In the genomic region with DNA sequence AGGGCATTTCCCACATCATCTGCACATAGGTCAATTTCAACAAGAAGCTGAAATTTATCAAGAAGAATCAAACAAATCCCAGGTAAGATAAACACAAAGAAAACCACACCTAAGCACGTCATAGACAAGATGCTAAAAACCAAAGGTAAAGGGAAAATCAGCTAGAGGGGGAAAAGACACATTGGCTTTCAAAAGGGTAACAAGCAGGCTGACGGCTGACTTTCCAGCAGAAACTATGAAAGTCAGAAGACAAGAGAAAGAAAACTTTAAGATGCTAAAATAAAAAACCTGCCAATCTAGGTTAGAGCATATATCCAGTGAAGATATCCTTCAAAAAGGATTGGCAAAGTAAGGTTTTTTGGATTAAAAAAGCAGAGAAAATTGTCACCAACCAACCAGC, we compare ENCODE assay signal across 15 cellular contexts. TPM values are rescaled to one million over a fixed set of nuclear protein-coding genes. Genes with fewer than 3 reads are reported as not detected.
DNase-seq lines count a peak whose midpoint lies in the region; ATAC-seq and TF ChIP-seq lines count a peak whose summit lies in the region.
"Had no signal": no experiment of that assay in that cellular context is flagged by ENCODE, and none has a peak within 500 bp of the region (broad histone marks: within the 10 kb centered on the region; RNA-seq: fewer than 3 reads in every experiment).

No MANE protein-coding gene starts in this region.

- no peak overlapping the region for H3K9ac ChIP-seq in adipocyte (ENCODE audit: low read length)
- H3K9ac ChIP-seq: BLaER1 treated with 17β-estradiol and CSF1 and Interleukin-3, amounts not matched to agents 10 nM and 100 nM had no signal

- no peak for ATAC-seq in effector memory CD8-positive, alpha-beta T cell (replicated peaks)
- ATAC-seq: PC-3 had no signal

- H3K27ac ChIP-seq in HEK293 (ENCODE audit: extremely low read depth, low read depth, low read length) (no peak overlapping the region), esophagus squamous epithelium (no peak overlapping the region)
- H3K27ac ChIP-seq: 22Rv1; BLaER1 treated with 17β-estradiol and CSF1 and Interleukin-3, amounts not matched to agents 10 nM and 100 nM had no signal

- CTCF ChIA-PET in HEK293 (lab: Yijun Ruan, JAX), result interaction anchor here (0.6 to 0.7 kb wide), 2 partner anchors 13 to 99 kb away, joined by 3 read pairs; no protein-coding TSS in a partner anchor

- no peak for TF ChIP-seq POLR2A in esophagus squamous epithelium (IDR thresholded peaks at IDR 0.05)

- H3K27me3 Mint-ChIP-seq in effector memory CD8-positive, alpha-beta T cell, result no peaks in the 10 kb centered on the region
- no peaks in the 10 kb centered on the region for H3K27me3 Mint-ChIP-seq in endothelial cell (ENCODE audit: unreplicated experiment)

- no peak overlapping the region for H3K27ac Mint-ChIP-seq in effector memory CD8-positive, alpha-beta T cell
- no peak overlapping the region for H3K27ac Mint-ChIP-seq in endothelial cell (ENCODE audit: unreplicated experiment)

- H3K27me3 ChIP-seq in adipocyte (replicated peaks; ENCODE audit: control insufficient read depth, insufficient read depth, low read length) (no peaks in the 10 kb centered on the region), esophagus squamous epithelium (no peaks in the 10 kb centered on the region)
- H3K27me3 ChIP-seq: BLaER1 treated with 17β-estradiol and CSF1 and Interleukin-3, amounts not matched to agents 10 nM and 100 nM had no signal

- H3K4me3 Mint-ChIP-seq in effector memory CD8-positive, alpha-beta T cell, result no peak overlapping the region
- H3K4me3 Mint-ChIP-seq in endothelial cell (ENCODE audit: unreplicated experiment), result no peak overlapping the region

- WGBS in esophagus squamous epithelium, 2 donors, result 86 to 87% methylated on average over 2 of the region's 2 CpGs

- H3K9me3 ChIP-seq in HEK293 (ENCODE audit: control insufficient read depth, insufficient read depth, low read depth, low read length) (no peaks in the 10 kb centered on the region), adipocyte (ENCODE audit: control insufficient read depth, low read length) (peaks cover 9% of the 10 kb centered on the region), esophagus squamous epithelium (peaks cover 0 to 17% (median 0%) of the 10 kb centered on the region in 3 donors)

- TF ChIP-seq CTCF in HEK293 (tag by site-specific recombination; IDR thresholded peaks at IDR 0.05), result no peak
- TF ChIP-seq CTCF in fibroblast of the aortic adventitia (IDR thresholded peaks at IDR 0.05; ENCODE audit: insufficient read depth, low read length), result no peak
- TF ChIP-seq CTCF in esophagus squamous epithelium (IDR thresholded peaks at IDR 0.05), result no peak
- TF ChIP-seq CTCF in endothelial cell (IDR thresholded peaks at IDR 0.05; ENCODE audit: unreplicated experiment), result no peak

- peak; percentile 23 for DNase-seq in DMS 273 (lab: John Stamatoyannopoulos, UW; ENCODE audit: unreplicated experiment)
- DNase-seq in DMS 273 treated with DMSO at 0.1 percent for 48 hours (lab: John Stamatoyannopoulos, UW), result no peak
- DNase-seq in adipocyte (ENCODE audit: low read depth), result no peak
- peak; percentile 24 for DNase-seq in fibroblast of the aortic adventitia (ENCODE audit: low read depth)
- DNase-seq in esophagus squamous epithelium (lab: John Stamatoyannopoulos, UW), result no peak
- DNase-seq in effector memory CD8-positive, alpha-beta T cell, result no peak
- DNase-seq in endothelial cell (ENCODE audit: low spot score), result no peak
- DNase-seq: HCEC 1CT, NCI-H1930, NCI-H2227 treated with DMSO at 0.1 percent for 48 hours, NCI-H526, PC-3 had no signal

- POLR2A ChIA-PET in HEK293 (lab: Yijun Ruan, JAX), result no interaction called here

- H3K4me1 Mint-ChIP-seq in effector memory CD8-positive, alpha-beta T cell (ENCODE audit: low read depth in 2 of 2), result peaks cover 4% of the 10 kb centered on the region in 2 donors
- H3K4me1 Mint-ChIP-seq in endothelial cell (ENCODE audit: unreplicated experiment), result no peaks in the 10 kb centered on the region

- H3K4me3 ChIP-seq in HEK293 (ENCODE audit: low read depth, low read length) (no peak overlapping the region), adipocyte (ENCODE audit: low read length) (peak overlapping the region; percentile 29), fibroblast of the aortic adventitia (ENCODE audit: low read depth, low read length) (no peak overlapping the region), esophagus squamous epithelium (no peak overlapping the region)
- H3K4me3 ChIP-seq: BLaER1 treated with 17β-estradiol and CSF1 and Interleukin-3, amounts not matched to agents 10 nM and 100 nM had no signal

- intact Hi-C loops in esophagus squamous epithelium (cut with DNase I), result no loop called here

- no peaks in the 10 kb centered on the region for H3K4me1 ChIP-seq in HEK293 (ENCODE audit: control insufficient read depth, insufficient read depth, low read length)
- H3K4me1 ChIP-seq in adipocyte (ENCODE audit: control insufficient read depth, insufficient read depth, low read length), result no peaks in the 10 kb centered on the region
- H3K4me1 ChIP-seq in esophagus squamous epithelium, result no peaks in the 10 kb centered on the region
- H3K4me1 ChIP-seq: BLaER1 treated with 17β-estradiol and CSF1 and Interleukin-3, amounts not matched to agents 10 nM and 100 nM had no signal

- H3K36me3 ChIP-seq in HEK293 (ENCODE audit: control insufficient read depth in 2 of 2, insufficient read depth in 1 of 2, low read length in 2 of 2), result no peaks in the 10 kb centered on the region
- H3K36me3 ChIP-seq in adipocyte (ENCODE audit: control insufficient read depth, insufficient read depth, low read length, severe bottlenecking), result peaks cover 44% of the 10 kb centered on the region
- peaks cover 0 to 42% (median 0%) of the 10 kb centered on the region in 3 donors for H3K36me3 ChIP-seq in esophagus squamous epithelium

- H3K36me3 Mint-ChIP-seq in effector memory CD8-positive, alpha-beta T cell (ENCODE audit: insufficient read depth), result peaks cover 19% of the 10 kb centered on the region
- H3K36me3 Mint-ChIP-seq in endothelial cell (ENCODE audit: low read depth, unreplicated experiment), result peaks cover 5% of the 10 kb centered on the region

- peaks cover 0 to 3% of the 10 kb centered on the region in 2 donors for H3K9me3 Mint-ChIP-seq in effector memory CD8-positive, alpha-beta T cell
- no peaks in the 10 kb centered on the region for H3K9me3 Mint-ChIP-seq in endothelial cell (ENCODE audit: unreplicated experiment)

TF ChIP-seq in HEK293, 187 proteins besides CTCF, POLR2A, EP300 and RAD21:
- TF ChIP-seq ZNF510 (tag by site-specific recombination; IDR thresholded peaks at IDR 0.05; ENCODE audit: insufficient replicate concordance) (peak; percentile 36), IKZF3 (tag by site-specific recombination; IDR thresholded peaks at IDR 0.05) (no peak), ZNF558 (tag by site-specific recombination; IDR thresholded peaks at IDR 0.05) (0 out of 2 replicates have a peak, but pooled peaks have one; percentile 40), ZNF677 (tag by site-specific recombination; IDR thresholded peaks at IDR 0.05) (peak; percentile 76; the same call in 1 of the 2 replicates), TRIM28 (IDR thresholded peaks at IDR 0.05; ENCODE audit: borderline replicate concordance, low read length) (peak; percentile 93; the same call in 1 of the 2 replicates), GFI1B (tag by site-specific recombination; IDR thresholded peaks at IDR 0.05) (no peak), ZNF610 (tag by site-specific recombination; IDR thresholded peaks at IDR 0.05; ENCODE audit: borderline replicate concordance) (0 out of 2 replicates have a peak, but pooled peaks have one; percentile 33), ZNF529 (tag by site-specific recombination; IDR thresholded peaks at IDR 0.05; ENCODE audit: insufficient replicate concordance) (peak; percentile 20), SETDB1 (IDR thresholded peaks at IDR 0.05; ENCODE audit: insufficient read length, low read length) (peak; percentile 75)

RNA-seq across cellular contexts. Expression of a gene that starts 59.9 kb away (rescaled TPM):
- total RNA-seq in fibroblast of the aortic adventitia (ENCODE audit: low replicate concordance), result 98.8 and 173 TPM in 2 replicates
- total RNA-seq in esophagus squamous epithelium, result 10 to 100 TPM; 37.1 to 82.6 (median 54.4) TPM
- 94.2 TPM for total RNA-seq in endothelial cell (ENCODE audit: unreplicated experiment)

Comparison
In these comparisons a context has a peak if more than half of its experiments do, and no peak if none do; other contexts are left out.
1. DNase-seq: peak in DMS 273 (single experiment) and fibroblast of the aortic adventitia (single experiment); none in DMS 273 treated with DMSO at 0.1 percent for 48 hours (single experiment), adipocyte (single experiment), esophagus squamous epithelium (single experiment), effector memory CD8-positive, alpha-beta T cell (0 of 3) and endothelial cell (single experiment).